ENCODE assay signal across 35 cellular contexts in the genomic region with DNA sequence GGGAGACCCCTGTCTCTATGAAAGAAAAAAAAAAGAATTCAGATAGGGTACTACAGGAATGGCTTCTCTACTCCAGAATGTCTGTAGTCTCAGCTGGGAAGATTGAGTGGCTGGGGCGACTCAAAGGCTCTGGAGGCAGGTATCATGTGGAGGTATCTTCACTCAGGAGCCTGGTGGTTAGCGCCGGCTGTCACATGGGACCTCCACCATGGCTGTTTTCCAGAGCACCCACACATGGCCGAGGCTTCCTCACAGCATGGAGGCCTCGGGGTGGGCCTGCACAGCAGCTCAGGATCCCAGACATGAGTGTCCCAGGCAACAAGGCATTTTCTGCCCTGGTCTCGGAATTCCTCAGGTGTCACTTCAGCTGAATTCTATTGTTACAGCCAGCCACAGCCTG.
"Had no signal": no experiment of that assay in that cellular context is flagged by ENCODE, and none has a peak within 500 bp of the region (broad histone marks: within the 10 kb centered on the region; RNA-seq: fewer than 3 reads in every experiment).

No MANE protein-coding gene starts in this region.

- H3K4me1 Mint-ChIP-seq: activated naive CD4-positive, alpha-beta T cell treated with anti-CD3 and anti-CD28 coated beads, Interleukin-2, amount 10 ng/mL, durations not matched to agents 7 days and 5 days; activated naive CD8-positive, alpha-beta T cell treated with anti-CD3 and anti-CD28 coated beads, Interleukin-2, amount 10 ng/mL, durations not matched to agents 7 days and 5 days; activated naive CD8-positive, alpha-beta T cell treated with anti-CD3 and anti-CD28 coated beads, Interleukin-2, amount 50 U/mL, for 24 hours; activated T-helper 17 cell treated with anti-CD3 and anti-CD28 coated beads, Interleukin-2, amount 50 U/mL, for 72 hours; brain; central memory CD8-positive, alpha-beta T cell had no signal

- H3K4me3 ChIP-seq: adrenal gland, ascending aorta, body of pancreas, breast epithelium, cardiac muscle cell had no signal

- H3K27ac Mint-ChIP-seq: activated naive CD4-positive, alpha-beta T cell treated with anti-CD3 and anti-CD28 coated beads for 36 hours; activated naive CD4-positive, alpha-beta T cell treated with anti-CD3 and anti-CD28 coated beads, Interleukin-2, amount 10 ng/mL, durations not matched to agents 7 days and 5 days; activated naive CD4-positive, alpha-beta T cell treated with anti-CD3 and anti-CD28 coated beads, Interleukin-2, amount 50 U/mL, for 24 hours; activated naive CD4-positive, alpha-beta T cell treated with anti-CD3 and anti-CD28 coated beads, Interleukin-2, amount 50 U/mL, for 72 hours; activated naive CD8-positive, alpha-beta T cell; activated naive CD8-positive, alpha-beta T cell treated with anti-CD3 and anti-CD28 coated beads for 36 hours; activated naive CD8-positive, alpha-beta T cell treated with anti-CD3 and anti-CD28 coated beads, Interleukin-2, amount 10 ng/mL, durations not matched to agents 7 days and 5 days; activated naive CD8-positive, alpha-beta T cell treated with anti-CD3 and anti-CD28 coated beads, Interleukin-2, amount 50 U/mL, for 24 hours; activated T-cell treated with anti-CD3 and anti-CD28 coated beads, Interleukin-2, amount 50 U/mL, for 24 hours; activated T-cell treated with anti-CD3 and anti-CD28 coated beads, Interleukin-2, amount 50 U/mL, for 72 hours; activated T-helper 1 cell treated with anti-CD3 and anti-CD28 coated beads, Interleukin-12 subunit alpha, Interleukin-12 subunit beta, Interleukin-2, Interleukin-4 antibody, amounts not matched to agents 30 ng/mL and 10 ng/mL and 1 ng/mL, durations not matched to agents 14 hours and 24 hours and 36 hours; activated T-helper 17 cell treated with anti-CD3 and anti-CD28 coated beads, Interleukin-2, amount 50 U/mL, for 72 hours; activated T-helper 2 cell treated with anti-CD3 and anti-CD28 coated beads, Interferon-gamma antibody, Interleukin-2, Interleukin-4, amounts not matched to agents 10 μg/mL and 5 μg/mL and 100 μg/mL, durations not matched to agents 14 hours and 24 hours and 36 hours; brain had no signal

- H3K27me3 Mint-ChIP-seq: activated naive CD4-positive, alpha-beta T cell treated with anti-CD3 and anti-CD28 coated beads, Interleukin-2, amount 50 U/mL, for 24 hours; activated naive CD8-positive, alpha-beta T cell; activated naive CD8-positive, alpha-beta T cell treated with anti-CD3 and anti-CD28 coated beads for 36 hours; activated naive CD8-positive, alpha-beta T cell treated with anti-CD3 and anti-CD28 coated beads, Interleukin-2, amount 10 ng/mL, durations not matched to agents 7 days and 5 days; activated naive CD8-positive, alpha-beta T cell treated with anti-CD3 and anti-CD28 coated beads, Interleukin-2, amount 50 U/mL, for 24 hours; activated T-cell treated with anti-CD3 and anti-CD28 coated beads, Interleukin-2, amount 50 U/mL, for 24 hours; activated T-helper 17 cell treated with anti-CD3 and anti-CD28 coated beads, Interleukin-2, amount 50 U/mL, for 72 hours; brain; central memory CD8-positive, alpha-beta T cell had no signal

- H3K4me3 Mint-ChIP-seq: activated naive CD4-positive, alpha-beta T cell treated with anti-CD3 and anti-CD28 coated beads for 36 hours; activated naive CD4-positive, alpha-beta T cell treated with anti-CD3 and anti-CD28 coated beads, Interleukin-2, amount 10 ng/mL, durations not matched to agents 7 days and 5 days; activated naive CD4-positive, alpha-beta T cell treated with anti-CD3 and anti-CD28 coated beads, Interleukin-2, amount 50 U/mL, for 24 hours; activated naive CD8-positive, alpha-beta T cell; activated naive CD8-positive, alpha-beta T cell treated with anti-CD3 and anti-CD28 coated beads for 36 hours; activated naive CD8-positive, alpha-beta T cell treated with anti-CD3 and anti-CD28 coated beads, Interleukin-2, amount 10 ng/mL, durations not matched to agents 7 days and 5 days; activated naive CD8-positive, alpha-beta T cell treated with anti-CD3 and anti-CD28 coated beads, Interleukin-2, amount 50 U/mL, for 24 hours; activated T-cell treated with anti-CD3 and anti-CD28 coated beads, Interleukin-2, amount 50 U/mL, for 24 hours; activated T-cell treated with anti-CD3 and anti-CD28 coated beads, Interleukin-2, amount 50 U/mL, for 4 hours; activated T-cell treated with anti-CD3 and anti-CD28 coated beads, Interleukin-2, amount 50 U/mL, for 72 hours; activated T-helper 1 cell treated with anti-CD3 and anti-CD28 coated beads, Interleukin-12 subunit alpha, Interleukin-12 subunit beta, Interleukin-2, Interleukin-4 antibody, amounts not matched to agents 30 ng/mL and 10 ng/mL and 1 ng/mL, durations not matched to agents 14 hours and 24 hours and 36 hours; activated T-helper 17 cell treated with anti-CD3 and anti-CD28 coated beads, Interleukin-2, amount 50 U/mL, for 72 hours; brain; central memory CD8-positive, alpha-beta T cell had no signal

- H3K27ac ChIP-seq: adrenal gland, ascending aorta, body of pancreas, brain microvascular endothelial cell, breast epithelium, cardiac muscle cell had no signal

- H3K9me3 Mint-ChIP-seq: activated naive CD4-positive, alpha-beta T cell treated with anti-CD3 and anti-CD28 coated beads, Interleukin-2, amount 10 ng/mL, durations not matched to agents 7 days and 5 days; activated naive CD4-positive, alpha-beta T cell treated with anti-CD3 and anti-CD28 coated beads, Interleukin-2, amount 50 U/mL, for 24 hours; activated naive CD8-positive, alpha-beta T cell treated with anti-CD3 and anti-CD28 coated beads, Interleukin-2, amount 10 ng/mL, durations not matched to agents 7 days and 5 days; activated naive CD8-positive, alpha-beta T cell treated with anti-CD3 and anti-CD28 coated beads, Interleukin-2, amount 50 U/mL, for 24 hours; activated T-cell treated with anti-CD3 and anti-CD28 coated beads, Interleukin-2, amount 50 U/mL, for 24 hours; activated T-cell treated with anti-CD3 and anti-CD28 coated beads, Interleukin-2, amount 50 U/mL, for 4 hours; activated T-cell treated with anti-CD3 and anti-CD28 coated beads, Interleukin-2, amount 50 U/mL, for 72 hours; activated T-helper 1 cell treated with anti-CD3 and anti-CD28 coated beads, Interleukin-12 subunit alpha, Interleukin-12 subunit beta, Interleukin-2, Interleukin-4 antibody, amounts not matched to agents 30 ng/mL and 10 ng/mL and 1 ng/mL, durations not matched to agents 14 hours and 24 hours and 36 hours; activated T-helper 17 cell treated with anti-CD3 and anti-CD28 coated beads, Interleukin-2, amount 50 U/mL, for 72 hours; activated T-helper 2 cell treated with anti-CD3 and anti-CD28 coated beads, Interferon-gamma antibody, Interleukin-2, Interleukin-4, amounts not matched to agents 10 μg/mL and 5 μg/mL and 100 μg/mL, durations not matched to agents 14 hours and 24 hours and 36 hours; central memory CD8-positive, alpha-beta T cell had no signal

- DNase-seq: activated effector memory CD4-positive, alpha-beta T cell treated with anti-CD3 and anti-CD28 coated beads, Interleukin-2, amount 50 U/mL, for 16 hours; activated effector memory CD4-positive, alpha-beta T cell treated with Interleukin-2 at 50 U/mL for 16 hours; activated gamma-delta T cell; activated gamma-delta T cell treated with Interleukin-2 at 50 U/mL for 16 hours; activated naive CD4-positive, alpha-beta T cell; activated naive CD4-positive, alpha-beta T cell treated with anti-CD3 and anti-CD28 coated beads for 36 hours; activated naive CD4-positive, alpha-beta T cell treated with anti-CD3 and anti-CD28 coated beads, Interleukin-2, amount 10 ng/mL, durations not matched to agents 7 days and 5 days; activated naive CD4-positive, alpha-beta T cell treated with anti-CD3 and anti-CD28 coated beads, Interleukin-2, amount 50 U/mL, for 16 hours; activated naive CD4-positive, alpha-beta T cell treated with Interleukin-2 at 50 U/mL for 16 hours; activated naive CD8-positive, alpha-beta T cell treated with anti-CD3 and anti-CD28 coated beads for 36 hours; activated naive CD8-positive, alpha-beta T cell treated with anti-CD3 and anti-CD28 coated beads, Interleukin-2, amount 10 ng/mL, durations not matched to agents 7 days and 5 days; activated naive CD8-positive, alpha-beta T cell treated with anti-CD3 and anti-CD28 coated beads, Interleukin-2, amount 50 U/mL, for 24 hours; activated T-cell treated with anti-CD3 and anti-CD28 coated beads, Interleukin-2, amount 50 U/mL, for 1 hour; activated T-cell treated with anti-CD3 and anti-CD28 coated beads, Interleukin-2, amount 50 U/mL, for 24 hours; activated T-cell treated with anti-CD3 and anti-CD28 coated beads, Interleukin-2, amount 50 U/mL, for 4 hours; activated T-cell treated with anti-CD3 and anti-CD28 coated beads, Interleukin-2, amount 50 U/mL, for 48 hours; activated T-cell treated with anti-CD3 and anti-CD28 coated beads, Interleukin-2, amount 50 U/mL, for 72 hours; adrenal gland; amniotic stem cell; aorta; body of pancreas; brain microvascular endothelial cell; central memory CD4-positive, alpha-beta T cell; cerebellar nuclear complex had no signal

- H3K36me3 Mint-ChIP-seq: activated naive CD4-positive, alpha-beta T cell treated with anti-CD3 and anti-CD28 coated beads, Interleukin-2, amount 50 U/mL, for 24 hours; activated naive CD8-positive, alpha-beta T cell; activated naive CD8-positive, alpha-beta T cell treated with anti-CD3 and anti-CD28 coated beads, Interleukin-2, amount 10 ng/mL, durations not matched to agents 7 days and 5 days had no signal

- H3K9me3 ChIP-seq: adrenal gland, ascending aorta, body of pancreas, breast epithelium had no signal

- H3K4me1 ChIP-seq: adrenal gland, ascending aorta, body of pancreas, breast epithelium had no signal

- ATAC-seq: activated naive CD4-positive, alpha-beta T cell treated with anti-CD3 and anti-CD28 coated beads, Interleukin-2, amount 50 U/mL, for 72 hours; activated naive CD8-positive, alpha-beta T cell treated with anti-CD3 and anti-CD28 coated beads, Interleukin-2, amount 50 U/mL, for 24 hours; activated T-cell treated with anti-CD3 and anti-CD28 coated beads, Interleukin-2, amount 50 U/mL, for 4 hours; activated T-cell treated with anti-CD3 and anti-CD28 coated beads, Interleukin-2, amount 50 U/mL, for 72 hours; activated T-helper 17 cell treated with anti-CD3 and anti-CD28 coated beads, Interleukin-2, amount 50 U/mL, for 72 hours; body of pancreas had no signal

- H3K36me3 ChIP-seq: adrenal gland, brain microvascular endothelial cell, breast epithelium, cardiac muscle cell had no signal

- H3K27me3 ChIP-seq: adrenal gland, ascending aorta, body of pancreas, brain microvascular endothelial cell, breast epithelium, cardiac muscle cell had no signal
